In genomic region chr10:94343159-94343558, GRCh38 we compare ENCODE assay signal across 20 cellular contexts. TPM values are rescaled to one million over a fixed set of nuclear protein-coding genes. Genes with fewer than 3 reads are reported as not detected.
DNase-seq lines count a peak whose midpoint lies in the region; ATAC-seq and TF ChIP-seq lines count a peak whose summit lies in the region.
"Had no signal": no experiment of that assay in that cellular context is flagged by ENCODE, and none has a peak within 500 bp of the region (broad histone marks: within the 10 kb centered on the region; RNA-seq: fewer than 3 reads in every experiment).

No MANE protein-coding gene starts in this region.

- peak overlapping the region; percentile 27; the same call in 1 of the 2 replicates for H3K9ac ChIP-seq in OCI-LY3 (ENCODE audit: low read length)

- H4K20me1 ChIP-seq in OCI-LY3 (ENCODE audit: insufficient read depth, low read length): no peaks in the 10 kb centered on the region

- DNase-seq in HT1080 (ENCODE audit: low read depth) (peak; percentile 18), fibroblast of mammary gland (ENCODE audit: low read depth) (peak; percentile 21), OCI-M1 (lab: John Stamatoyannopoulos, UW) (no peak), D341Med (ENCODE audit: low spot score) (no peak), NCI-H2196 treated with DMSO at 0.1 percent for 48 hours (lab: John Stamatoyannopoulos, UW; ENCODE audit: unreplicated experiment) (no peak)
- DNase-seq: ACHN, AML-193, DMS 273 treated with DMSO at 0.1 percent for 48 hours, DND-41, GF-D8, NCI-H1417 treated with DMSO at 0.1 percent for 48 hours, NCI-H1930, NCI-H345, NCI-H524 treated with DMSO at 0.1 percent for 48 hours, Peyer's patch had no signal

- H3K4me2 ChIP-seq in OCI-LY3 (ENCODE audit: low read length): peak overlapping the region; percentile 30; the same call in 1 of the 2 replicates
- H3K4me2 ChIP-seq: GM23338 had no signal

- no peaks in the 10 kb centered on the region for H3K9me3 ChIP-seq in OCI-LY3 (ENCODE audit: insufficient read depth, low read length)
- H3K9me3 ChIP-seq: Peyer's patch had no signal

- no peak overlapping the region for H2AFZ ChIP-seq in OCI-LY3 (ENCODE audit: low read depth, low read length)
- H2AFZ ChIP-seq: GM23338 had no signal

- H3K36me3 ChIP-seq in OCI-LY3 (replicated peaks; ENCODE audit: low read depth, low read length): peaks cover 44% of the 10 kb centered on the region

- H3K4me3 ChIP-seq in OCI-LY3 (ENCODE audit: low read length) (no peak overlapping the region), fibroblast of mammary gland (ENCODE audit: control insufficient read depth, low read depth, low read length) (no peak overlapping the region)
- H3K4me3 ChIP-seq: GM23338, Peyer's patch had no signal

- H3K4me1 ChIP-seq in OCI-LY3 (ENCODE audit: low read length): peaks cover 41% of the 10 kb centered on the region
- H3K4me1 ChIP-seq: Peyer's patch had no signal

- H3K79me2 ChIP-seq in OCI-LY3 (ENCODE audit: low read length): peaks cover 27% of the 10 kb centered on the region

- H3K27me3 ChIP-seq in OCI-LY3 (ENCODE audit: low read depth, low read length): no peaks in the 10 kb centered on the region
- H3K27me3 ChIP-seq: Peyer's patch had no signal

- TF ChIP-seq CTCF in OCI-LY3 (IDR thresholded peaks at IDR 0.05; ENCODE audit: low read depth, low read length): no peak
- no peak for TF ChIP-seq CTCF in fibroblast of mammary gland (conservative IDR thresholded peaks at IDR 0.05; ENCODE audit: control insufficient read depth, insufficient read depth, low read depth, low read length)

- no peak for ATAC-seq in HG03378 (IDR thresholded peaks at IDR 0.05; ENCODE audit: unreplicated experiment)
- ATAC-seq: GM23338, HCT116, Right ventricle myocardium inferior had no signal

- H3K27ac ChIP-seq in OCI-LY3 (ENCODE audit: low read length): peak overlapping the region; percentile 95
- H3K27ac ChIP-seq: Peyer's patch had no signal

RNA-seq across cellular contexts. Expression of gene NOC3L, which starts 19.6 kb away (rescaled TPM):
- 46.9 and 49.1 TPM in 2 replicates for total RNA-seq in HT1080 (2014; rRNA removed; shearing (Covaris generic))
- polyA plus RNA-seq in HT1080 (2015; cell fraction: cytosol; rRNA removed): 33.9 and 42.0 TPM in 2 replicates
- polyA plus RNA-seq in HT1080 (2015; cell fraction: nucleus; rRNA removed): 89.0 and 105 TPM in 2 replicates

RNA-seq across cellular contexts. Expression of gene TBC1D12, which starts 59.2 kb away (rescaled TPM):
- total RNA-seq in HT1080 (2014; rRNA removed; shearing (Covaris generic)): 4.6 and 4.8 TPM in 2 replicates
- polyA plus RNA-seq in HT1080 (2015; cell fraction: cytosol; rRNA removed): 4.4 and 5.0 TPM in 2 replicates
- 6.7 and 8.6 TPM in 2 replicates for polyA plus RNA-seq in HT1080 (2015; cell fraction: nucleus; rRNA removed)

Comparison
In these comparisons a context has a peak if more than half of its experiments do, and no peak if none do; other contexts are left out.
1. DNase-seq: peak in HT1080 (single experiment) and fibroblast of mammary gland (single experiment); none in OCI-M1 (single experiment), D341Med (single experiment) and NCI-H2196 treated with DMSO at 0.1 percent for 48 hours (single experiment).